15 cellular contexts compared by ENCODE assay signal in the genomic region with DNA sequence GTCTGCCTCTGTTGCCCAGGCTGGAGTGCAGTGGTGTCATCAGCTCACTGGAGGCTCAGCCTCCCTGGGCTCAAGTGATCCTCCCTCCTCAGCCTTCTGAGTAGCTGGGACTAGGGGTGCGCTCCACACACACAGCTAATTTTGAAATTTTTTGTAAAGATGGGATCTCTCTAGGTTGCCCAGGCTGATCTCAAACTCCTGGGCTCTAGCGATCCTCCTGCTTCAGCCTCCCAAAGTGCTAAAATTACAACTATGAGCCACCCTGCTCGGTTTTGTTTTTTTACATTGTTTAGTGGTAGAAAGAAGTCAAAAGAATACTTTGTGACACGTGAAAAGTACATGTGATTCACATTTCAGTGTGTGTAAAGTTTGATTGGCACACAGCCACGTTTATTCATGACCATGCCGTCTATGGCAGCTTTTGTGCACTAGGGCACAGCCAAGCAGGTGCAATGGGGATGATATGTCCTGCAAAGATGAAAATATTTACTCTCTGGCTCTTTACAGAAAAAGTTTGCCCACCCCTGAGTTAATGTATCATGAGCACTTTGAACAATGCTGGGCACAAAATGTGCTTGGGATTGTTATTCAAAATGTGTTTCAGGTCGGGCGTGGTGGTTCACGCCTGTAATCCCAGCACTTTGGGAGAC. TPM values are rescaled to one million over a fixed set of nuclear protein-coding genes. Genes with fewer than 3 reads are reported as not detected.
DNase-seq lines count a peak whose midpoint lies in the region; ATAC-seq and TF ChIP-seq lines count a peak whose summit lies in the region.
"Had no signal": no experiment of that assay in that cellular context is flagged by ENCODE, and none has a peak within 500 bp of the region (broad histone marks: within the 10 kb centered on the region; RNA-seq: fewer than 3 reads in every experiment).

No MANE protein-coding gene starts in this region.

- TF ChIP-seq CTCF in PC-3 (conservative IDR thresholded peaks at IDR 0.05; ENCODE audit: low read depth, low read length) = no peak
- TF ChIP-seq CTCF in fibroblast of mammary gland (conservative IDR thresholded peaks at IDR 0.05; ENCODE audit: control insufficient read depth, insufficient read depth, low read depth, low read length) = no peak
- no peak for TF ChIP-seq CTCF in gastrocnemius medialis (IDR thresholded peaks at IDR 0.05 in 4 of 5, conservative IDR thresholded peaks at IDR 0.05 in 1 of 5)

- no peak overlapping the region for H3K9ac ChIP-seq in PC-3 (ENCODE audit: low read length)
- H3K9ac ChIP-seq: BLaER1 had no signal

- ATAC-seq in PC-3 (no peak), gastrocnemius medialis (peak; percentile 12 to 64)

- POLR2A ChIA-PET in PC-3 (lab: Charles Lee; ENCODE audit: unreplicated experiment) = no interaction called here

- H3K79me2 ChIP-seq in PC-3 (ENCODE audit: low read length) = no peaks in the 10 kb centered on the region

- H3K9me2 ChIP-seq in PC-3 (replicated peaks; ENCODE audit: low read length) = no peaks in the 10 kb centered on the region

- H3K4me1 ChIP-seq in PC-3 (ENCODE audit: insufficient read depth, low read length) (peaks cover 8% of the 10 kb centered on the region; the same call in 1 of the 2 replicates), gastrocnemius medialis (peaks cover 11 to 16% of the 10 kb centered on the region in 2 donors)
- H3K4me1 ChIP-seq: SJSA1 had no signal

- H4K20me1 ChIP-seq in PC-3 (ENCODE audit: low read length) = no peaks in the 10 kb centered on the region
- H4K20me1 ChIP-seq: BLaER1 had no signal

- in situ Hi-C loops in gastrocnemius medialis (cut with MboI; ENCODE audit: low sequenced_read_pairs in 4 of 4) = no loop called here

- no peak overlapping the region for H3K4me3 ChIP-seq in PC-3 (ENCODE audit: low read length)
- no peak overlapping the region for H3K4me3 ChIP-seq in fibroblast of mammary gland (ENCODE audit: control insufficient read depth, low read depth, low read length)
- no peak overlapping the region for H3K4me3 ChIP-seq in gastrocnemius medialis
- H3K4me3 ChIP-seq: BLaER1, SJSA1 had no signal

- H3K27me3 ChIP-seq in PC-3 (ENCODE audit: low read length) = no peaks in the 10 kb centered on the region
- no peaks in the 10 kb centered on the region for H3K27me3 ChIP-seq in gastrocnemius medialis
- H3K27me3 ChIP-seq: BLaER1, SJSA1 had no signal

- H3K27ac ChIP-seq in PC-3 (ENCODE audit: low read length) (no peak overlapping the region), gastrocnemius medialis (peak overlapping the region in 1 of 4 donors; percentile 37)
- H3K27ac ChIP-seq: BLaER1, SJSA1 had no signal

- BruUV-seq in PC-3 (replicated peaks; lab: Mats Ljungman, UMichigan) = no TSS peak

- H3F3A ChIP-seq in PC-3 (ENCODE audit: low read length, unreplicated experiment) = no peaks in the 10 kb centered on the region

- DNase-seq in M059J (ENCODE audit: low read depth) (peak; percentile 67), PC-3 (peak; percentile 51), fibroblast of mammary gland (ENCODE audit: low read depth) (peak; percentile 69), gastrocnemius medialis (no peak), inferior parietal cortex (ENCODE audit: extremely low spot score) (no peak), OCI-M1 (lab: John Stamatoyannopoulos, UW) (no peak)
- no peak for DNase-seq in activated CD4-positive, CD25-positive, alpha-beta regulatory T cell treated with anti-CD3 and anti-CD28 coated beads, Interleukin-2, amount 50 U/mL, for 72 hours
- no peak for DNase-seq in activated T-cell treated with anti-CD3 and anti-CD28 coated beads, Interleukin-2, amount 50 U/mL, for 48 hours
- DNase-seq: activated CD4-positive, alpha-beta memory T cell treated with anti-CD3 and anti-CD28 coated beads for 36 hours; aorta; NCI-H1048; NCI-H526 treated with DMSO at 0.1 percent for 48 hours; stimulated activated CD4-positive, alpha-beta T cell treated with anti-CD3 and anti-CD28 coated beads, Interleukin-2, amount 100 ng/mL, for 24 hours had no signal

- no peak overlapping the region for H3K4me2 ChIP-seq in PC-3 (ENCODE audit: low read length)

- CTCF ChIA-PET in PC-3 (lab: Charles Lee) = no interaction called here

- H3K36me3 ChIP-seq in PC-3 (ENCODE audit: low read depth, low read length) (no peaks in the 10 kb centered on the region), gastrocnemius medialis (no peaks in the 10 kb centered on the region)
- H3K36me3 ChIP-seq: BLaER1, SJSA1 had no signal

- TF ChIP-seq POLR2A in gastrocnemius medialis (IDR thresholded peaks at IDR 0.05) = no peak

- H2AFZ ChIP-seq in PC-3 (ENCODE audit: low read length) = no peak overlapping the region

- H3K9me3 ChIP-seq in PC-3 (ENCODE audit: low read length) (no peaks in the 10 kb centered on the region), gastrocnemius medialis (no peaks in the 10 kb centered on the region)
- H3K9me3 ChIP-seq: SJSA1 had no signal

- intact Hi-C loops in PC-3 (cut with micrococcal nuclease) = no loop called here
- intact Hi-C loops in gastrocnemius medialis (cut with DNase I; ENCODE audit: low total_unique reads) = no loop called here

RNA-seq across cellular contexts. Expression of a gene that starts 16.2 kb away (rescaled TPM):
- 26.5 and 56.9 TPM in 2 replicates for total RNA-seq in M059J (2014; rRNA removed; shearing (Covaris generic))
- total RNA-seq in PC-3 (2014; rRNA removed) (31.7 and 49.6 TPM in 2 replicates), gastrocnemius medialis (100 to 1,000 TPM in 3 of 4 donors, 10 to 100 TPM in 1; 90.2 to 403 (median 348) TPM)

Comparison
In these comparisons a context has a peak if more than half of its experiments do, and no peak if none do; other contexts are left out.
1. DNase-seq: peak in M059J (single experiment), PC-3 (single experiment) and fibroblast of mammary gland (single experiment); none in gastrocnemius medialis (0 of 2), inferior parietal cortex (single experiment), OCI-M1 (single experiment), activated CD4-positive, CD25-positive, alpha-beta regulatory T cell treated with anti-CD3 and anti-CD28 coated beads, Interleukin-2, amount 50 U/mL, for 72 hours (single experiment) and activated T-cell treated with anti-CD3 and anti-CD28 coated beads, Interleukin-2, amount 50 U/mL, for 48 hours (0 of 2).